In genomic region chr21:45644041-45644906, GRCh38 we compare ENCODE assay signal across 7 cellular contexts. TPM values are rescaled to one million over a fixed set of nuclear protein-coding genes. Genes with fewer than 3 reads are reported as not detected.
A peak's percentile ranks its signal among the peaks of the same experiment; 100 is the strongest.
DNase-seq lines count a peak whose midpoint lies in the region; ATAC-seq and TF ChIP-seq lines count a peak whose summit lies in the region.

No MANE protein-coding gene starts in this region.

- intact Hi-C loops in mammary epithelial cell (cut with micrococcal nuclease), result loop anchor here (10.0 kb wide), 1 partner anchor 341 kb away; the partner anchor contains the start of gene COL6A1
- intact Hi-C loops in natural killer cell (cut with micrococcal nuclease), result no loop called here

- H3K9me3 Mint-ChIP-seq in natural killer cell, result peaks cover 2 to 3% of the 10 kb centered on the region in 2 donors

- no peak overlapping the region for H3K27ac ChIP-seq in mammary epithelial cell (ENCODE audit: insufficient read depth, low read depth, low read length)

- CTCF ChIA-PET in mammary epithelial cell (lab: Charles Lee; ENCODE audit: low non-redundant PET), result no interaction called here

- H3K4me1 Mint-ChIP-seq in natural killer cell, result peaks cover 4 to 12% of the 10 kb centered on the region in 2 donors

- no peaks in the 10 kb centered on the region for H3K36me3 Mint-ChIP-seq in natural killer cell

- no peaks in the 10 kb centered on the region for H3K79me2 ChIP-seq in mammary epithelial cell (ENCODE audit: insufficient read depth, low read length)

- H3K9me3 ChIP-seq in mammary epithelial cell (replicated peaks; ENCODE audit: insufficient read depth, low read length), result no peaks in the 10 kb centered on the region

- WGBS in mammary epithelial cell (ENCODE audit: low coverage, missing lambda C conversion rate), result 33% methylated on average over 12 of the region's 56 CpGs

- no peaks in the 10 kb centered on the region for H3K36me3 ChIP-seq in mammary epithelial cell (ENCODE audit: insufficient read depth, low read length)

- peaks cover 34 to 41% of the 10 kb centered on the region in 2 donors for H3K27me3 Mint-ChIP-seq in natural killer cell (ENCODE audit: low read depth in 2 of 2)

- ATAC-seq in natural killer cell, result peak in 2 of 3 donors; percentile 9 to 10

- in situ Hi-C loops in GM13976 (cut with MboI; ENCODE audit: low sequenced_read_pairs, unreplicated experiment) (no loop called here), mammary epithelial cell (cut with MboI; ENCODE audit: low sequenced_read_pairs in 2 of 2) (no loop called here)

- peaks cover 3% of the 10 kb centered on the region for H3K4me1 ChIP-seq in mammary epithelial cell (ENCODE audit: insufficient read depth, low read length)

- peak overlapping the region in 1 of 3 experiments; percentile 43 for H3K4me3 ChIP-seq in mammary epithelial cell (replicated peaks in 1 of 3; ENCODE audit: insufficient read depth in 1 of 3, low read depth in 2 of 3, low read length in 3 of 3)

- peaks cover 18% of the 10 kb centered on the region for H3K27me3 ChIP-seq in mammary epithelial cell (ENCODE audit: insufficient read depth, low read length)

- dilution Hi-C loops in mammary epithelial cell (cut with HindIII; ENCODE audit: low sequenced_read_pairs), result no loop called here

- no TSS peak for BruUV-seq in mammary epithelial cell (replicated peaks; lab: Mats Ljungman, UMichigan)

- H3K9ac ChIP-seq in mammary epithelial cell (ENCODE audit: insufficient read depth, low read length), result no peak overlapping the region

- H2AFZ ChIP-seq in mammary epithelial cell (ENCODE audit: low read depth, low read length), result no peak overlapping the region

- peak overlapping the region; percentile 22 to 45 for H3K27ac Mint-ChIP-seq in natural killer cell

- peak overlapping the region; percentile 78 for H3K4me2 ChIP-seq in mammary epithelial cell (ENCODE audit: insufficient read depth, low read depth, low read length)

- peak overlapping the region; percentile 84 for H3K4me3 Mint-ChIP-seq in natural killer cell

- no peaks in the 10 kb centered on the region for H4K20me1 ChIP-seq in mammary epithelial cell (ENCODE audit: insufficient read depth, low read length)

- no peak for TF ChIP-seq CTCF in GM13976 (IDR thresholded peaks at IDR 0.05; ENCODE audit: borderline replicate concordance, control extremely low read depth, extremely low read depth, insufficient read depth, missing control alignments)
- TF ChIP-seq CTCF in mammary epithelial cell (conservative IDR thresholded peaks at IDR 0.05 in 1 of 2, IDR thresholded peaks at IDR 0.05 in 1 of 2; ENCODE audit: extremely low read depth in 1 of 2, insufficient read depth in 1 of 2, low read depth in 1 of 2, low read length in 2 of 2), result no peak
- TF ChIP-seq CTCF in natural killer cell (IDR thresholded peaks at IDR 0.05), result no peak

- DNase-seq in GM13976 (ENCODE audit: low spot score) (peak; percentile 52), NCI-H1105 treated with DMSO at 0.1 percent for 48 hours (lab: John Stamatoyannopoulos, UW) (peak; percentile 14), mammary epithelial cell (no peak), natural killer cell (no peak), AG20443 (ENCODE audit: low spot score) (no peak), NCI-H1436 treated with DMSO at 0.1 percent for 48 hours (lab: John Stamatoyannopoulos, UW) (no peak), OCI-M2 (lab: John Stamatoyannopoulos, UW; ENCODE audit: unreplicated experiment) (no peak)

RNA-seq across cellular contexts. Expression of gene PCBP3, which starts 0.7 kb away (rescaled TPM):
- total RNA-seq in mammary epithelial cell (1 to 10 TPM in 1 of 2 donors, under 1 TPM in 1; 0.67 to 1.0 TPM), natural killer cell (1 to 10 TPM in 1 of 3 donors, under 1 TPM in 2; 0.50 to 3.0 (median 0.52) TPM)
- polyA plus RNA-seq in mammary epithelial cell, result 0.05 TPM
- not detected for polyA minus RNA-seq in mammary epithelial cell

Comparison
In these comparisons a context has a peak if more than half of its experiments do, and no peak if none do; other contexts are left out.
1. DNase-seq: peak in GM13976 (single experiment) and NCI-H1105 treated with DMSO at 0.1 percent for 48 hours (single experiment); none in mammary epithelial cell (single experiment), natural killer cell (single experiment), AG20443 (single experiment), NCI-H1436 treated with DMSO at 0.1 percent for 48 hours (single experiment) and OCI-M2 (single experiment).